In genomic region chr22:28345304-28345703, GRCh38 we compare ENCODE assay signal across 20 cellular contexts.
DNase-seq lines count a peak whose midpoint lies in the region; ATAC-seq and TF ChIP-seq lines count a peak whose summit lies in the region.
"Had no signal": no experiment of that assay in that cellular context is flagged by ENCODE, and none has a peak within 500 bp of the region (broad histone marks: within the 10 kb centered on the region; RNA-seq: fewer than 3 reads in every experiment).

No MANE protein-coding gene starts in this region.

- no peak for TF ChIP-seq POLR2A in prostate gland (IDR thresholded peaks at IDR 0.05)
- TF ChIP-seq POLR2A in GM18505 (IDR thresholded peaks at IDR 0.05; ENCODE audit: borderline replicate concordance, extremely low read depth, insufficient read depth, insufficient read length): no peak

- CTCF ChIA-PET in T-cell (lab: Charles Lee): no interaction called here

- no peaks in the 10 kb centered on the region for H3K27me3 ChIP-seq in prostate gland (replicated peaks; ENCODE audit: insufficient read depth)
- H3K27me3 ChIP-seq: foreskin keratinocyte had no signal

- H3K27ac ChIP-seq in prostate gland: peak overlapping the region in 1 of 2 donors; percentile 30
- H3K27ac ChIP-seq: foreskin keratinocyte, lower lobe of right lung had no signal

- no peaks in the 10 kb centered on the region for H3K36me3 ChIP-seq in prostate gland
- H3K36me3 ChIP-seq: lower lobe of right lung had no signal

- TF ChIP-seq CTCF in foreskin fibroblast (IDR thresholded peaks at IDR 0.05; ENCODE audit: low read depth, low read length): no peak
- no peak for TF ChIP-seq CTCF in prostate gland (IDR thresholded peaks at IDR 0.05)

- H3K4me1 ChIP-seq in prostate gland (replicated peaks): no peaks in the 10 kb centered on the region

- peaks cover 9% of the 10 kb centered on the region in 2 donors for H3K27me3 Mint-ChIP-seq in T-cell

- H3K36me3 Mint-ChIP-seq in T-cell: no peaks in the 10 kb centered on the region
- H3K36me3 Mint-ChIP-seq: natural killer cell had no signal

- ATAC-seq in T-cell (replicated peaks in 1 of 4) (no peak), GM18505 (IDR thresholded peaks at IDR 0.05; ENCODE audit: unreplicated experiment) (no peak)
- ATAC-seq: foreskin keratinocyte, lower lobe of right lung, natural killer cell had no signal

- WGBS in prostate gland: 31% methylated on average over 2 of the region's 2 CpGs

- no peak overlapping the region for H3K27ac Mint-ChIP-seq in T-cell
- H3K27ac Mint-ChIP-seq: natural killer cell; T-helper 2 cell treated with Interferon-gamma antibody and Interleukin-4, amounts not matched to agents 5 μg/mL and 100 μg/mL, for 36 hours had no signal

- no peaks in the 10 kb centered on the region for H3K9me3 Mint-ChIP-seq in T-cell
- H3K9me3 Mint-ChIP-seq: natural killer cell; T-helper 2 cell treated with Interferon-gamma antibody and Interleukin-4, amounts not matched to agents 5 μg/mL and 100 μg/mL, for 36 hours had no signal

- H3K4me1 Mint-ChIP-seq in T-cell: no peaks in the 10 kb centered on the region
- H3K4me1 Mint-ChIP-seq: natural killer cell had no signal

- H3K4me3 ChIP-seq in foreskin fibroblast (ENCODE audit: low read depth in 1 of 2, low read length in 2 of 2) (no peak overlapping the region), prostate gland (no peak overlapping the region)
- H3K4me3 ChIP-seq: lower lobe of right lung had no signal

- peak; percentile 41 for DNase-seq in EH (ENCODE audit: low read depth)
- DNase-seq in RPMI7951 (ENCODE audit: low read depth): peak; percentile 7
- DNase-seq in foreskin fibroblast: peak; percentile 4 to 59
- DNase-seq in prostate gland (ENCODE audit: low spot score): peak; percentile 9
- DNase-seq in DMS79 treated with DMSO at 0.1 percent for 48 hours (lab: John Stamatoyannopoulos, UW): no peak
- DNase-seq in C1 segment of cervical spinal cord (lab: John Stamatoyannopoulos, UW): no peak
- DNase-seq in T-cell: no peak
- DNase-seq: activated CD4-positive, CD25-positive, alpha-beta regulatory T cell treated with anti-CD3 and anti-CD28 coated beads, Interleukin-2, amount 50 U/mL, for 72 hours; activated CD8-positive, alpha-beta memory T cell treated with anti-CD3 and anti-CD28 coated beads, Interleukin-2, amount 50 U/mL, for 4 hours; activated gamma-delta T cell; COR-L47; GF-D8; lower lobe of right lung; MV-4-11; natural killer cell; NCI-H1930; stimulated activated naive CD4-positive, alpha-beta T cell had no signal

- no peak overlapping the region for H3K4me3 Mint-ChIP-seq in T-cell
- H3K4me3 Mint-ChIP-seq: natural killer cell; T-helper 2 cell treated with Interferon-gamma antibody and Interleukin-4, amounts not matched to agents 5 μg/mL and 100 μg/mL, for 36 hours had no signal

- POLR2A ChIA-PET in T-cell (lab: Charles Lee): no interaction called here

- no peaks in the 10 kb centered on the region for H3K9me3 ChIP-seq in prostate gland
- H3K9me3 ChIP-seq: lower lobe of right lung had no signal

- intact Hi-C loops in prostate gland (cut with DNase I): no loop called here

Comparison
In these comparisons a context has a peak if more than half of its experiments do, and no peak if none do; other contexts are left out.
1. DNase-seq: peak in EH (single experiment), RPMI7951 (single experiment), foreskin fibroblast (2 of 2) and prostate gland (single experiment); none in DMS79 treated with DMSO at 0.1 percent for 48 hours (single experiment), C1 segment of cervical spinal cord (0 of 14) and T-cell (0 of 34).